ENCODE assay signal across 9 cellular contexts in genomic region chr4:151324449-151325319, GRCh38. TPM values are rescaled to one million over a fixed set of nuclear protein-coding genes. Genes with fewer than 3 reads are reported as not detected.
A peak's percentile ranks its signal among the peaks of the same experiment; 100 is the strongest.
DNase-seq lines count a peak whose midpoint lies in the region; ATAC-seq and TF ChIP-seq lines count a peak whose summit lies in the region.
"Had no signal": no experiment of that assay in that cellular context is flagged by ENCODE, and none has a peak within 500 bp of the region (broad histone marks: within the 10 kb centered on the region; RNA-seq: fewer than 3 reads in every experiment).

No MANE protein-coding gene starts in this region.

- H3K4me3 Mint-ChIP-seq in stimulated activated memory B cell treated with anti-CD40 and anti-IgM and Interleukin-4, amounts not matched to agents 10 μg/mL and 1 μg/mL and 100 μg/mL, for 72 hours: no peak overlapping the region

- ATAC-seq in Panc1 (peak; percentile 74), left lobe of liver (peak; percentile 72), HG03469 (IDR thresholded peaks at IDR 0.05; ENCODE audit: unreplicated experiment) (no peak)
- ATAC-seq in stimulated activated memory B cell treated with anti-CD40 and anti-IgM and Interleukin-4, amounts not matched to agents 10 μg/mL and 1 μg/mL and 100 μg/mL, for 72 hours: peak; percentile 39

- CTCF ChIA-PET in Panc1 (lab: Charles Lee): no interaction called here

- POLR2A ChIA-PET in Panc1 (lab: Charles Lee): no interaction called here

- peak overlapping the region; percentile 73 for H3K27ac ChIP-seq in Panc1 (ENCODE audit: low read length)

- in situ Hi-C loops in Panc1 (cut with HindIII; ENCODE audit: low pct_unique_long_range_greater_than_20kb, low sequenced_read_pairs): no loop called here

- H3K4me1 Mint-ChIP-seq in stimulated activated memory B cell treated with anti-CD40 and anti-IgM and Interleukin-4, amounts not matched to agents 10 μg/mL and 1 μg/mL and 100 μg/mL, for 72 hours: peaks cover 6% of the 10 kb centered on the region

- peaks cover 19% of the 10 kb centered on the region for H3K4me1 ChIP-seq in Panc1 (ENCODE audit: control insufficient read depth, insufficient read depth, low read length)

- no peaks in the 10 kb centered on the region; the same call in 1 of the 2 replicates for H3K36me3 ChIP-seq in Panc1 (ENCODE audit: control insufficient read depth, insufficient read depth, low read length)

- no peak overlapping the region for H3K27ac Mint-ChIP-seq in stimulated activated memory B cell treated with anti-CD40 and anti-IgM and Interleukin-4, amounts not matched to agents 10 μg/mL and 1 μg/mL and 100 μg/mL, for 72 hours

- no peaks in the 10 kb centered on the region for H3K9me3 ChIP-seq in Panc1 (ENCODE audit: control insufficient read depth, insufficient read depth, low read depth, low read length)

- peaks cover 7% of the 10 kb centered on the region for H3K9me3 Mint-ChIP-seq in stimulated activated memory B cell treated with anti-CD40 and anti-IgM and Interleukin-4, amounts not matched to agents 10 μg/mL and 1 μg/mL and 100 μg/mL, for 72 hours

- TF ChIP-seq CTCF in Panc1 (IDR thresholded peaks at IDR 0.05): no peak

- H3K27me3 Mint-ChIP-seq in stimulated activated memory B cell treated with anti-CD40 and anti-IgM and Interleukin-4, amounts not matched to agents 10 μg/mL and 1 μg/mL and 100 μg/mL, for 72 hours: peaks cover 48% of the 10 kb centered on the region

- no TSS peak for BruUV-seq in Panc1 (replicated peaks; lab: Mats Ljungman, UMichigan)

- no peaks in the 10 kb centered on the region for H3K36me3 Mint-ChIP-seq in stimulated activated memory B cell treated with anti-CD40 and anti-IgM and Interleukin-4, amounts not matched to agents 10 μg/mL and 1 μg/mL and 100 μg/mL, for 72 hours

- H3K27me3 ChIP-seq in Panc1 (ENCODE audit: control insufficient read depth, insufficient read depth, low read length): no peaks in the 10 kb centered on the region

- peak overlapping the region; percentile 61 to 68 for H3K4me3 ChIP-seq in Panc1 (ENCODE audit: low read depth in 2 of 2, low read length in 2 of 2)

- DNase-seq in NCI-H510A treated with DMSO at 0.1 percent for 48 hours (lab: John Stamatoyannopoulos, UW): peak; percentile 18
- DNase-seq in NCI-H510A (lab: John Stamatoyannopoulos, UW): no peak
- peak; percentile 61 for DNase-seq in Panc1 (ENCODE audit: low read depth, low spot score)
- peak; percentile 45 to 84 for DNase-seq in dermis microvascular lymphatic vessel endothelial cell (ENCODE audit: low read depth in 2 of 2)
- peak; percentile 92 for DNase-seq in left lobe of liver (ENCODE audit: low spot score)
- no peak for DNase-seq in NCI-H446 (lab: John Stamatoyannopoulos, UW)

- intact Hi-C loops in Panc1 (cut with micrococcal nuclease; ENCODE audit: unreplicated experiment): no loop called here

RNA-seq across cellular contexts. Expression of gene SH3D19, which starts 0.7 kb away (rescaled TPM):
- total RNA-seq in Panc1 (2021; ENCODE audit: unreplicated experiment) (19.8 TPM), dermis microvascular lymphatic vessel endothelial cell (32.7 and 43.0 TPM in 2 replicates), left lobe of liver (38.7 TPM)
- polyA plus RNA-seq in Panc1 (2012; ENCODE audit: insufficient read length): 8.8 TPM
- total RNA-seq: activated CD8-positive, alpha-beta memory T cell treated with anti-CD3 and anti-CD28 coated beads for 36 hours had no signal

RNA-seq across cellular contexts. Expression of gene PRSS48, which starts 47.7 kb away (rescaled TPM):
- total RNA-seq in Panc1 (2021; ENCODE audit: unreplicated experiment): not detected
- not detected for polyA plus RNA-seq in Panc1 (2012; ENCODE audit: insufficient read length)
- not detected in 2 replicates for total RNA-seq in dermis microvascular lymphatic vessel endothelial cell
- total RNA-seq in left lobe of liver: not detected
- total RNA-seq: activated CD8-positive, alpha-beta memory T cell treated with anti-CD3 and anti-CD28 coated beads for 36 hours had no signal

Comparison
In these comparisons a context has a peak if more than half of its experiments do, and no peak if none do; other contexts are left out.
1. DNase-seq: peak in NCI-H510A treated with DMSO at 0.1 percent for 48 hours (single experiment), Panc1 (single experiment), dermis microvascular lymphatic vessel endothelial cell (2 of 2) and left lobe of liver (single experiment); none in NCI-H510A (single experiment) and NCI-H446 (0 of 2).